ENCODE assay signal across 36 cellular contexts in genomic region chrX:103877571-103877970, GRCh38. TPM values are rescaled to one million over a fixed set of nuclear protein-coding genes. Genes with fewer than 3 reads are reported as not detected.
"Had no signal": no experiment of that assay in that cellular context is flagged by ENCODE, and none has a peak within 500 bp of the region (broad histone marks: within the 10 kb centered on the region; RNA-seq: fewer than 3 reads in every experiment).

No MANE protein-coding gene starts in this region.

- H3K36me3 ChIP-seq: cardiac muscle cell, gastroesophageal sphincter, pancreas, prostate gland, right atrium auricular region, suprapubic skin, tibial artery had no signal

- H3K4me1 ChIP-seq: body of pancreas, gastroesophageal sphincter, pancreas, prostate gland, right atrium auricular region, suprapubic skin had no signal

- H3K9me3 Mint-ChIP-seq: activated CD4-positive, alpha-beta memory T cell treated with anti-CD3 and anti-CD28 coated beads for 36 hours; activated naive CD4-positive, alpha-beta T cell treated with anti-CD3 and anti-CD28 coated beads, Interleukin-2, amount 50 U/mL, for 24 hours; activated T-helper 1 cell treated with anti-CD3 and anti-CD28 coated beads, Interleukin-12 subunit alpha, Interleukin-12 subunit beta, Interleukin-2, Interleukin-4 antibody, amounts not matched to agents 30 ng/mL and 10 ng/mL and 1 ng/mL, durations not matched to agents 14 hours and 24 hours and 36 hours; effector memory CD8-positive, alpha-beta T cell; memory B cell; naive thymus-derived CD8-positive, alpha-beta T cell; stimulated activated memory B cell treated with anti-CD40 and anti-IgM and Interleukin-4, amounts not matched to agents 10 μg/mL and 1 μg/mL and 100 μg/mL, for 72 hours had no signal

- ATAC-seq: body of pancreas; effector memory CD8-positive, alpha-beta T cell; gastroesophageal sphincter; naive thymus-derived CD8-positive, alpha-beta T cell; pancreas; stimulated activated memory B cell treated with anti-CD40 and anti-IgM and Interleukin-4, amounts not matched to agents 10 μg/mL and 1 μg/mL and 100 μg/mL, for 72 hours; T-helper 17 cell had no signal

- H3K4me1 Mint-ChIP-seq: activated CD4-positive, alpha-beta T cell treated with anti-CD3 and anti-CD28 coated beads, Interleukin-2, amount 10 ng/mL, durations not matched to agents 24 days and 14 days; activated naive CD4-positive, alpha-beta T cell treated with anti-CD3 and anti-CD28 coated beads, Interleukin-2, amount 50 U/mL, for 24 hours; immature natural killer cell; memory B cell; naive thymus-derived CD8-positive, alpha-beta T cell; neural crest cell; stimulated activated memory B cell treated with anti-CD40 and anti-IgM and Interleukin-4, amounts not matched to agents 10 μg/mL and 1 μg/mL and 100 μg/mL, for 72 hours; T-helper 17 cell had no signal

- H3K36me3 Mint-ChIP-seq: activated CD4-positive, alpha-beta memory T cell treated with anti-CD3 and anti-CD28 coated beads for 36 hours; activated naive CD4-positive, alpha-beta T cell treated with anti-CD3 and anti-CD28 coated beads, Interleukin-2, amount 50 U/mL, for 24 hours; naive thymus-derived CD8-positive, alpha-beta T cell had no signal

- H3K4me3 ChIP-seq: body of pancreas, cardiac muscle cell, gastroesophageal sphincter, pancreas, prostate gland, right atrium auricular region, smooth muscle cell, suprapubic skin, tibial artery had no signal

- H3K9me3 ChIP-seq: body of pancreas, gastroesophageal sphincter, pancreas, prostate gland, right atrium auricular region, suprapubic skin, tibial artery had no signal

- H3K27ac Mint-ChIP-seq: activated CD4-positive, alpha-beta memory T cell treated with anti-CD3 and anti-CD28 coated beads for 36 hours; activated CD4-positive, alpha-beta T cell treated with anti-CD3 and anti-CD28 coated beads, Interleukin-2, amount 10 ng/mL, durations not matched to agents 24 days and 14 days; activated naive CD4-positive, alpha-beta T cell treated with anti-CD3 and anti-CD28 coated beads, Interleukin-2, amount 50 U/mL, for 24 hours; activated T-helper 1 cell treated with anti-CD3 and anti-CD28 coated beads, Interleukin-12 subunit alpha, Interleukin-12 subunit beta, Interleukin-2, Interleukin-4 antibody, amounts not matched to agents 30 ng/mL and 10 ng/mL and 1 ng/mL, durations not matched to agents 14 hours and 24 hours and 36 hours; effector memory CD8-positive, alpha-beta T cell; immature natural killer cell; memory B cell; naive thymus-derived CD8-positive, alpha-beta T cell; stimulated activated memory B cell treated with anti-CD40 and anti-IgM and Interleukin-4, amounts not matched to agents 10 μg/mL and 1 μg/mL and 100 μg/mL, for 72 hours; T-helper 17 cell had no signal

- H3K27me3 Mint-ChIP-seq: activated CD4-positive, alpha-beta memory T cell treated with anti-CD3 and anti-CD28 coated beads for 36 hours; activated CD4-positive, alpha-beta T cell treated with anti-CD3 and anti-CD28 coated beads, Interleukin-2, amount 10 ng/mL, durations not matched to agents 24 days and 14 days; activated naive CD4-positive, alpha-beta T cell treated with anti-CD3 and anti-CD28 coated beads, Interleukin-2, amount 50 U/mL, for 24 hours; effector memory CD8-positive, alpha-beta T cell; memory B cell; naive thymus-derived CD8-positive, alpha-beta T cell; stimulated activated memory B cell treated with anti-CD40 and anti-IgM and Interleukin-4, amounts not matched to agents 10 μg/mL and 1 μg/mL and 100 μg/mL, for 72 hours; T-helper 17 cell had no signal

- H3K4me3 Mint-ChIP-seq: activated CD4-positive, alpha-beta memory T cell treated with anti-CD3 and anti-CD28 coated beads for 36 hours; activated CD4-positive, alpha-beta T cell treated with anti-CD3 and anti-CD28 coated beads, Interleukin-2, amount 10 ng/mL, durations not matched to agents 24 days and 14 days; activated naive CD4-positive, alpha-beta T cell treated with anti-CD3 and anti-CD28 coated beads, Interleukin-2, amount 50 U/mL, for 24 hours; activated T-helper 1 cell treated with anti-CD3 and anti-CD28 coated beads, Interleukin-12 subunit alpha, Interleukin-12 subunit beta, Interleukin-2, Interleukin-4 antibody, amounts not matched to agents 30 ng/mL and 10 ng/mL and 1 ng/mL, durations not matched to agents 14 hours and 24 hours and 36 hours; effector memory CD8-positive, alpha-beta T cell; immature natural killer cell; memory B cell; naive thymus-derived CD8-positive, alpha-beta T cell; neural crest cell; stimulated activated memory B cell treated with anti-CD40 and anti-IgM and Interleukin-4, amounts not matched to agents 10 μg/mL and 1 μg/mL and 100 μg/mL, for 72 hours; T-helper 17 cell had no signal

- H3K4me2 ChIP-seq: smooth muscle cell had no signal

- H3K27ac ChIP-seq: body of pancreas, cardiac muscle cell, gastroesophageal sphincter, pancreas, prostate gland, right atrium auricular region, suprapubic skin, tibial artery had no signal

- DNase-seq: activated CD4-positive, alpha-beta memory T cell treated with anti-CD3 and anti-CD28 coated beads for 36 hours; activated CD4-positive, alpha-beta T cell treated with anti-CD3 and anti-CD28 coated beads, Interleukin-2, amount 10 ng/mL, durations not matched to agents 24 days and 14 days; activated CD4-positive, CD25-positive, alpha-beta regulatory T cell treated with anti-CD3 and anti-CD28 coated beads, Interleukin-2, amount 50 U/mL, for 72 hours; activated CD8-positive, alpha-beta memory T cell treated with anti-CD3 and anti-CD28 coated beads, Interleukin-2, amount 50 U/mL, for 4 hours; activated gamma-delta T cell treated with Interleukin-2 at 50 U/mL for 16 hours; activated T-cell treated with anti-CD3 and anti-CD28 coated beads, Interleukin-2, amount 50 U/mL, for 1 hour; anterior cingulate cortex; body of pancreas; cerebellar nuclear complex; cortex of kidney; effector memory CD8-positive, alpha-beta T cell; erythroblast; head of caudate nucleus; hippocampal formation; immature natural killer cell; kidney; naive thymus-derived CD8-positive, alpha-beta T cell; nucleus accumbens; pancreas; stimulated activated CD4-positive, alpha-beta T cell treated with anti-CD3 and anti-CD28 coated beads, Interleukin-1b, Interleukin-23, amount 100 ng/mL, for 48 hours; stimulated activated CD4-positive, alpha-beta T cell treated with anti-CD3 and anti-CD28 coated beads, Interleukin-4, amount 100 ng/mL, for 4 hours; stimulated activated CD8-positive, alpha-beta memory T cell treated with anti-CD3 and anti-CD28 coated beads, Interleukin-4, amount 100 ng/mL, for 48 hours; T-helper 17 cell; T1000; tibial artery had no signal

- FAIRE-seq: kidney, pancreas had no signal

- H3K27me3 ChIP-seq: body of pancreas, cardiac muscle cell, gastroesophageal sphincter, right atrium auricular region, suprapubic skin, tibial artery had no signal

RNA-seq across cellular contexts. Expression of gene RAB9B, which starts 45.5 kb away (rescaled TPM):
- polyA plus RNA-seq: smooth muscle cell had no signal
